ENCODE assay signal across 6 cellular contexts in the genomic region with DNA sequence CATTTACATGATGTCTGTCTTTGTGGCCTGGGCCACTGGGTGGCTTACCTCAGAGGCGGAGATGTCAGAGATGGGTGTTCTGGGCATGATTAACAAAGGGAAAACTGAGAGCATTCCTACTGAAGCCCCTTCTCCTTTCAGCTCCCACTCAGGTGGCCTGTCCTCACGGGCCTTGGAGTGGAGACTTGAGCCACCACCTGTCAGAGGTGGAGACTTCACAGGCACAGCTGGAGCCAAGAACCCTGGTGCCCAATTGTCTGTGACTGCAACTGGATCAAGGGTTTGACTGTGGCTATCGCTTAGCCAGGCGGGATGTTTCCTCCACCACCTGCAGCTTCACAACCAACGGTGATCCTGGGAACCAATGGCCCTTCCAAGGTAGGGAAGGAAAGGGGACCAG.
DNase-seq lines count a peak whose midpoint lies in the region; ATAC-seq and TF ChIP-seq lines count a peak whose summit lies in the region.
"Not testable (repeated sequence)": the region's sequence is repeated elsewhere in the genome, so short reads cannot be mapped to it uniquely, and the experiment has no call there.

No MANE protein-coding gene starts in this region.

- not testable (repeated sequence) for H3K36me3 ChIP-seq in KOPT-K1 (ENCODE audit: insufficient read depth, low read length); endodermal cell (ENCODE audit: control insufficient read depth, insufficient read depth, low read length)

- not testable (repeated sequence) for ATAC-seq in activated CD8-positive, alpha-beta T cell treated with anti-CD3 and anti-CD28 coated beads, Interleukin-2, amount 10 ng/mL, durations not matched to agents 7 days and 5 days

- 85 to 86% methylated on average over 2 to 4 of the region's 5 CpGs for WGBS in endodermal cell (ENCODE audit: insufficient coverage in 1 of 2, insufficient read length in 1 of 2), 2 experiments

- H3K4me1 ChIP-seq in endodermal cell (ENCODE audit: control insufficient read depth, insufficient read depth, low read length): not testable (repeated sequence)

- H3K4me3 ChIP-seq in endodermal cell (ENCODE audit: low read length): not testable (repeated sequence)

- H3K36me3 Mint-ChIP-seq in activated CD4-positive, alpha-beta T cell treated with anti-CD3 and anti-CD28 coated beads, Interleukin-2, amount 10 ng/mL, durations not matched to agents 24 days and 14 days (ENCODE audit: low read depth); activated CD8-positive, alpha-beta T cell treated with anti-CD3 and anti-CD28 coated beads, Interleukin-2, amount 10 ng/mL, durations not matched to agents 7 days and 5 days (ENCODE audit: low read depth); activated naive CD4-positive, alpha-beta T cell treated with anti-CD3 and anti-CD28 coated beads, Interleukin-2, amount 10 ng/mL, durations not matched to agents 7 days and 5 days; endodermal cell (ENCODE audit: low read depth): not testable (repeated sequence)

- DNase-seq in activated CD4-positive, alpha-beta T cell treated with anti-CD3 and anti-CD28 coated beads, Interleukin-2, amount 10 ng/mL, durations not matched to agents 24 days and 14 days: peak; percentile 63
- DNase-seq in activated CD8-positive, alpha-beta T cell treated with anti-CD3 and anti-CD28 coated beads, Interleukin-2, amount 10 ng/mL, durations not matched to agents 7 days and 5 days; activated naive CD4-positive, alpha-beta T cell treated with anti-CD3 and anti-CD28 coated beads, Interleukin-2, amount 10 ng/mL, durations not matched to agents 7 days and 5 days: not testable (repeated sequence)
- peak; percentile 20 for DNase-seq in activated T-cell treated with anti-CD3 and anti-CD28 coated beads, Interleukin-2, amount 50 U/mL, for 1 hour
- DNase-seq in endodermal cell: peak; percentile 31

- H3K4me1 Mint-ChIP-seq in activated CD4-positive, alpha-beta T cell treated with anti-CD3 and anti-CD28 coated beads, Interleukin-2, amount 10 ng/mL, durations not matched to agents 24 days and 14 days: peaks cover 11% of the 10 kb centered on the region
- peaks cover 13% of the 10 kb centered on the region for H3K4me1 Mint-ChIP-seq in activated CD8-positive, alpha-beta T cell treated with anti-CD3 and anti-CD28 coated beads, Interleukin-2, amount 10 ng/mL, durations not matched to agents 7 days and 5 days (ENCODE audit: low read depth)
- peaks cover 18% of the 10 kb centered on the region for H3K4me1 Mint-ChIP-seq in activated naive CD4-positive, alpha-beta T cell treated with anti-CD3 and anti-CD28 coated beads, Interleukin-2, amount 10 ng/mL, durations not matched to agents 7 days and 5 days
- H3K4me1 Mint-ChIP-seq in endodermal cell: not testable (repeated sequence)

- not testable (repeated sequence) for TF ChIP-seq CTCF in endodermal cell (conservative IDR thresholded peaks at IDR 0.05)

- H3K27ac ChIP-seq in KOPT-K1 (ENCODE audit: low read depth, low read length, poor library complexity, severe bottlenecking): peak overlapping the region; percentile 91
- not testable (repeated sequence) for H3K27ac ChIP-seq in endodermal cell (ENCODE audit: low read depth, low read length)

- intact Hi-C loops in activated CD4-positive, alpha-beta T cell treated with anti-CD3 and anti-CD28 coated beads, Interleukin-2, amount 10 ng/mL, durations not matched to agents 24 days and 14 days (cut with micrococcal nuclease): not testable (repeated sequence)

- not testable (repeated sequence) for H3K9ac ChIP-seq in endodermal cell (ENCODE audit: extremely low read depth, low read length, poor library complexity, severe bottlenecking)

- not testable (repeated sequence) for H3K27me3 Mint-ChIP-seq in activated CD4-positive, alpha-beta T cell treated with anti-CD3 and anti-CD28 coated beads, Interleukin-2, amount 10 ng/mL, durations not matched to agents 24 days and 14 days; activated CD8-positive, alpha-beta T cell treated with anti-CD3 and anti-CD28 coated beads, Interleukin-2, amount 10 ng/mL, durations not matched to agents 7 days and 5 days (ENCODE audit: low read depth); activated naive CD4-positive, alpha-beta T cell treated with anti-CD3 and anti-CD28 coated beads, Interleukin-2, amount 10 ng/mL, durations not matched to agents 7 days and 5 days; endodermal cell (ENCODE audit: insufficient read depth)

- POLR2A ChIA-PET in activated CD8-positive, alpha-beta T cell treated with anti-CD3 and anti-CD28 coated beads, Interleukin-2, amount 10 ng/mL, durations not matched to agents 7 days and 5 days (lab: Charles Lee): not testable (repeated sequence)

- not testable (repeated sequence) for H3K27me3 ChIP-seq in endodermal cell (ENCODE audit: control insufficient read depth, insufficient read depth, low read length, poor library complexity, severe bottlenecking)

- not testable (repeated sequence) for H3K27ac Mint-ChIP-seq in activated CD4-positive, alpha-beta T cell treated with anti-CD3 and anti-CD28 coated beads, Interleukin-2, amount 10 ng/mL, durations not matched to agents 24 days and 14 days; endodermal cell
- peak overlapping the region; percentile 46 for H3K27ac Mint-ChIP-seq in activated CD8-positive, alpha-beta T cell treated with anti-CD3 and anti-CD28 coated beads, Interleukin-2, amount 10 ng/mL, durations not matched to agents 7 days and 5 days
- peak overlapping the region; percentile 75 for H3K27ac Mint-ChIP-seq in activated naive CD4-positive, alpha-beta T cell treated with anti-CD3 and anti-CD28 coated beads, Interleukin-2, amount 10 ng/mL, durations not matched to agents 7 days and 5 days

- H3K9me3 ChIP-seq in KOPT-K1 (ENCODE audit: insufficient read depth, low read length, poor library complexity, severe bottlenecking); endodermal cell (ENCODE audit: control insufficient read depth, low read length): not testable (repeated sequence)

- not testable (repeated sequence) for H3K4me3 Mint-ChIP-seq in activated CD4-positive, alpha-beta T cell treated with anti-CD3 and anti-CD28 coated beads, Interleukin-2, amount 10 ng/mL, durations not matched to agents 24 days and 14 days; activated CD8-positive, alpha-beta T cell treated with anti-CD3 and anti-CD28 coated beads, Interleukin-2, amount 10 ng/mL, durations not matched to agents 7 days and 5 days; endodermal cell
- H3K4me3 Mint-ChIP-seq in activated naive CD4-positive, alpha-beta T cell treated with anti-CD3 and anti-CD28 coated beads, Interleukin-2, amount 10 ng/mL, durations not matched to agents 7 days and 5 days: peak overlapping the region; percentile 12

- not testable (repeated sequence) for H3K9me3 Mint-ChIP-seq in activated CD4-positive, alpha-beta T cell treated with anti-CD3 and anti-CD28 coated beads, Interleukin-2, amount 10 ng/mL, durations not matched to agents 24 days and 14 days; activated CD8-positive, alpha-beta T cell treated with anti-CD3 and anti-CD28 coated beads, Interleukin-2, amount 10 ng/mL, durations not matched to agents 7 days and 5 days (ENCODE audit: insufficient read depth); activated naive CD4-positive, alpha-beta T cell treated with anti-CD3 and anti-CD28 coated beads, Interleukin-2, amount 10 ng/mL, durations not matched to agents 7 days and 5 days; endodermal cell

- CTCF ChIA-PET in activated CD8-positive, alpha-beta T cell treated with anti-CD3 and anti-CD28 coated beads, Interleukin-2, amount 10 ng/mL, durations not matched to agents 7 days and 5 days (lab: Charles Lee); activated naive CD4-positive, alpha-beta T cell treated with anti-CD3 and anti-CD28 coated beads, Interleukin-2, amount 10 ng/mL, durations not matched to agents 7 days and 5 days (lab: Charles Lee): not testable (repeated sequence)
